In the genomic region with DNA sequence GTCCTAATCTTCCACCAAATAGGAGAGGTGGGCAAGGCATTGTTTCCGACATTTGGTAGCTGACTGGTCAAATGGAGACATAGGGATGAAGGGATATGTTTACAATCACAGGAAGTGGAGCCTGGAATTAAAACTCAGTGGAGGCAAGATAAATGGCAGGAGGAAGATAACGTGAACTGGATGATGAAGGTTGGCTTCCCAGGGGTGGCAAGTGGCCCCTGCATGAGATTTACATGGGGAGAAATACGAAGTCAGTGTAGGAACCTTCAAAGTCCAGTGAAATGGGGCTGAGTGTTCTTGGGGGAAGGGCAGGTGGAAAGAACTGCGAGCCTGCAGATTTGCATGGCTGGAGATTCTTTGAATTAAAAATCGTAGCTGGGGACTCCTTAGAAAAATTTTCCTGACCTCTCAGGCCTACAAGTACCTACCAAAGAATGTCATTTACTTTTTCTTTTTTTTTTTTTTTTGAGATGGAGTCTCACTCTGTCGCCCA, we compare ENCODE assay signal across 1 cellular context.
TF ChIP-seq lines count a peak whose summit lies in the region.

No MANE protein-coding gene starts in this region.

TF ChIP-seq in HepG2, 621 proteins besides CTCF, POLR2A, EP300 and RAD21:
- TF ChIP-seq, protein P1, sequence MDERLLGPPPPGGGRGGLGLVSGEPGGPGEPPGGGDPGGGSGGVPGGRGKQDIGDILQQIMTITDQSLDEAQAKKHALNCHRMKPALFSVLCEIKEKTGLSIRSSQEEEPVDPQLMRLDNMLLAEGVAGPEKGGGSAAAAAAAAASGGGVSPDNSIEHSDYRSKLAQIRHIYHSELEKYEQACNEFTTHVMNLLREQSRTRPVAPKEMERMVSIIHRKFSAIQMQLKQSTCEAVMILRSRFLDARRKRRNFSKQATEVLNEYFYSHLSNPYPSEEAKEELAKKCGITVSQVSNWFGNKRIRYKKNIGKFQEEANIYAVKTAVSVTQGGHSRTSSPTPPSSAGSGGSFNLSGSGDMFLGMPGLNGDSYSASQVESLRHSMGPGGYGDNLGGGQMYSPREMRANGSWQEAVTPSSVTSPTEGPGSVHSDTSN (CRISPR knock-in tag; IDR thresholded peaks at IDR 0.05): no peak
